Comparison of ENCODE assay signal across 8 cellular contexts in the genomic region with DNA sequence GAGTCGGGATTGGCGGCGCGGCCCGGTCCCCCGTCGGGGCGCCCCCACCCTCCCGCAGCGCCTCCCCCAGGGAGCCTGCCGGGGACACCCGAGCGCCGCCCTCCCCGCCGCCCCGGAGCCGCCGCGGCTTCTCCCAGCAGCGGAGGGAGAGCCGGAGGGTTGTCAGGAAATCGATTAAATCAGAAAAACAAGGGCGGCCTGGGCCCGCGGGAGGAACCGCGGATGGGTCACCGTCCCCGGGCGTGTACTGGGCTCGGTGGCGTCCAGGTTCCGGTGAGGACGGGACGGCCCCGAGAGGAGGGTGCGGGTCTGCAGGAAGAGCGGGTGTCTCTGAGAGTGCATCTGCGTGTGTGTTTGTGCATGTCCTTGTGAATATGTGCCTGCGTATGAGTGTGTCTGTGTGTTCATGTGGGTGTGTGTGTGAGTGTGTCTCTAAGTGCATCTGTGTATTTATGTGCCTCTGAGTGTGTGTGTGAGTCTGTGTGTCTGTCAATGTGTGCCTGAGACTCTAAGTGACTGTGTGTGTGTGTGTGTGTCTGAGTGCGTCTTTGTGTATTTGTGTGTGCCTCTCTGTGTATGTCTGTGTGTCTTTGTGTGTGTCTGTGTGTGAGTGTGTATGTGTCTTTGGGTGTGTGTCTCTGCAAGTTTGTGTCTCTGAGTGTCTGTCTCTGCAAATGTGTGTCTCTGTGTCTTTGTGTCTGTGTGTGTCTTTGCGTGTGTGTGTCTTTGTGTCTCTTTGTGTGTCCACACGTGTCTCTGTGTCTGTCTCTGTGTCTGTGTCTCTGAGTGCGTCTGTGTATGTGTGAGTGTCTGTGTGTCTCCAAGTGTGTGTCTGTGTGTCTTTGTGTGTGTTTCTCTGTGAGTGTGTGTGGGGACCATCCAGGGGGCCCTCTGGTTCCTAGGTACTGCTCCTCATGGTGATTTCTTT. TPM values are rescaled to one million over a fixed set of nuclear protein-coding genes. Genes with fewer than 3 reads are reported as not detected.
DNase-seq lines count a peak whose midpoint lies in the region; ATAC-seq and TF ChIP-seq lines count a peak whose summit lies in the region.

No MANE protein-coding gene starts in this region.

- H3K9me3 ChIP-seq in MG63, result peaks cover 2% of the 10 kb centered on the region

- H3K36me3 ChIP-seq in MG63, result peaks cover 3% of the 10 kb centered on the region

- no peak for TF ChIP-seq CTCF in GM12865 (IDR thresholded peaks at IDR 0.05; ENCODE audit: insufficient read depth, low read depth, low read length, missing control alignments)
- no peak for TF ChIP-seq CTCF in foreskin fibroblast (IDR thresholded peaks at IDR 0.05; ENCODE audit: low read depth, low read length)

- DNase-seq in GM12865 (ENCODE audit: low read depth) (peak; percentile 25), MG63 (peak; percentile 55), foreskin fibroblast (peak; percentile 23 to 71), renal cortical epithelial cell (ENCODE audit: low read depth) (peak; percentile 52), iPS-NIHi7 (ENCODE audit: extremely low spot score) (no peak)
- peak; percentile 60 to 66 for DNase-seq in activated T-cell treated with anti-CD3 and anti-CD28 coated beads, Interleukin-2, amount 50 U/mL, for 48 hours

- H3K4me3 ChIP-seq in GM12865 (ENCODE audit: low read depth, low read length), result peak overlapping the region; percentile 45
- H3K4me3 ChIP-seq in MG63, result peak overlapping the region; percentile 88
- H3K4me3 ChIP-seq in foreskin fibroblast (ENCODE audit: low read depth in 1 of 2, low read length in 2 of 2), result peak overlapping the region; percentile 86 to 92

- H3K27me3 ChIP-seq in MG63, result no peaks in the 10 kb centered on the region

- no peak for ATAC-seq in GM18870 (IDR thresholded peaks at IDR 0.05; ENCODE audit: unreplicated experiment)
- no peak for ATAC-seq in HG03280 (IDR thresholded peaks at IDR 0.05; ENCODE audit: unreplicated experiment)

RNA-seq across cellular contexts. Expression of a gene that starts 1.1 kb away (rescaled TPM):
- total RNA-seq in MG63 (2014; rRNA removed; shearing (Covaris generic); ENCODE audit: low replicate concordance), result 6.4 and 11.4 TPM in 2 replicates
- total RNA-seq in renal cortical epithelial cell, result 22.4 and 34.7 TPM in 2 replicates

RNA-seq across cellular contexts. Expression of a gene that starts 59.2 kb away (rescaled TPM):
- 14.1 and 16.7 TPM in 2 replicates for total RNA-seq in MG63 (2014; rRNA removed; shearing (Covaris generic); ENCODE audit: low replicate concordance)
- 14.8 and 31.5 TPM in 2 replicates for total RNA-seq in renal cortical epithelial cell
